In genomic region chr10:75498866-75499265, GRCh38 we compare ENCODE assay signal across 17 cellular contexts.
DNase-seq lines count a peak whose midpoint lies in the region; ATAC-seq and TF ChIP-seq lines count a peak whose summit lies in the region.
"Had no signal": no experiment of that assay in that cellular context is flagged by ENCODE, and none has a peak within 500 bp of the region (broad histone marks: within the 10 kb centered on the region; RNA-seq: fewer than 3 reads in every experiment).

No MANE protein-coding gene starts in this region.

- TF ChIP-seq POLR2A in adrenal gland (IDR thresholded peaks at IDR 0.05), result no peak

- H3K4me2 ChIP-seq in hepatocyte, result peak overlapping the region; percentile 42
- H3K4me2 ChIP-seq: A549, BLaER1 had no signal

- WGBS in adrenal gland, 4 donors, result 43 to 57% (median 51%) methylated on average over 5 of the region's 5 CpGs
- WGBS in hepatocyte (ENCODE audit: low lambda C conversion rate, missing lambda C conversion rate), result 60% methylated on average over 5 of the region's 5 CpGs

- H3K9me3 ChIP-seq in adrenal gland (replicated peaks in 1 of 3) (no peaks in the 10 kb centered on the region), hepatocyte (ENCODE audit: low read depth) (no peaks in the 10 kb centered on the region)
- H3K9me3 ChIP-seq: A549 had no signal

- H2AFZ ChIP-seq in hepatocyte, result no peak overlapping the region

- H3K4me3 ChIP-seq in adrenal gland (no peak overlapping the region), hepatocyte (no peak overlapping the region), coronary artery (no peak overlapping the region)
- H3K4me3 ChIP-seq: A549, BLaER1 had no signal

- H3K36me3 ChIP-seq in adrenal gland (replicated peaks in 1 of 2) (no peaks in the 10 kb centered on the region), hepatocyte (replicated peaks; ENCODE audit: insufficient read depth, low read depth) (no peaks in the 10 kb centered on the region)
- H3K36me3 ChIP-seq: BLaER1 had no signal

- H3K4me1 ChIP-seq in adrenal gland (replicated peaks in 1 of 2), result peaks cover 14 to 33% of the 10 kb centered on the region in 2 donors
- H3K4me1 ChIP-seq in hepatocyte (ENCODE audit: insufficient read depth), result peaks cover 20% of the 10 kb centered on the region
- H3K4me1 ChIP-seq: A549, BLaER1 had no signal

- H3K79me2 ChIP-seq in hepatocyte, result no peaks in the 10 kb centered on the region

- H3K9me2 ChIP-seq in hepatocyte (replicated peaks; ENCODE audit: insufficient read depth), result no peaks in the 10 kb centered on the region

- ATAC-seq in omental fat pad (ENCODE audit: low FRiP score), result no peak
- ATAC-seq in GM18867 (IDR thresholded peaks at IDR 0.05; ENCODE audit: unreplicated experiment), result no peak
- ATAC-seq: A549 had no signal

- H4K20me1 ChIP-seq in hepatocyte (ENCODE audit: insufficient read depth, poor library complexity, severe bottlenecking), result no peaks in the 10 kb centered on the region
- H4K20me1 ChIP-seq: BLaER1 had no signal

- intact Hi-C loops in adrenal gland (cut with DNase I), result loop anchor here in 1 of 2 donors (10.0 kb wide), 1 partner anchor 94 kb away; the partner anchor contains the start of gene ZNF503

- H3K27ac ChIP-seq in adrenal gland (peak overlapping the region in 3 of 5 donors; percentile 17 to 82 (median 77)), hepatocyte (no peak overlapping the region), coronary artery (no peak overlapping the region)
- H3K27ac ChIP-seq: BLaER1 had no signal

- DNase-seq in GM03348 (ENCODE audit: low spot score) (peak; percentile 5), adrenal gland (peak in 2 of 7 donors; percentile 20 to 45), hepatocyte (ENCODE audit: low spot score) (no peak), omental fat pad (ENCODE audit: low spot score) (no peak), LoVo (ENCODE audit: low spot score) (no peak), coronary artery (ENCODE audit: low spot score) (no peak)
- DNase-seq: CD4-positive, alpha-beta T cell; DND-41; Karpas-422; NCI-H1694; NCI-H2081; NCI-H446; NCI-H526; OCI-M1 had no signal

- TF ChIP-seq CTCF in adrenal gland (IDR thresholded peaks at IDR 0.05) (no peak), hepatocyte (IDR thresholded peaks at IDR 0.05; ENCODE audit: poor library complexity) (no peak), omental fat pad (IDR thresholded peaks at IDR 0.05) (no peak), coronary artery (IDR thresholded peaks at IDR 0.05) (no peak)

- H3K27me3 ChIP-seq in adrenal gland (no peaks in the 10 kb centered on the region), hepatocyte (no peaks in the 10 kb centered on the region)
- H3K27me3 ChIP-seq: BLaER1 had no signal

Comparison
In these comparisons a context has a peak if more than half of its experiments do, and no peak if none do; other contexts are left out.
1. H3K27ac ChIP-seq: peak in adrenal gland (3 of 5); none in hepatocyte (single experiment) and coronary artery (0 of 2).